28 cellular contexts compared by ENCODE assay signal in the genomic region with DNA sequence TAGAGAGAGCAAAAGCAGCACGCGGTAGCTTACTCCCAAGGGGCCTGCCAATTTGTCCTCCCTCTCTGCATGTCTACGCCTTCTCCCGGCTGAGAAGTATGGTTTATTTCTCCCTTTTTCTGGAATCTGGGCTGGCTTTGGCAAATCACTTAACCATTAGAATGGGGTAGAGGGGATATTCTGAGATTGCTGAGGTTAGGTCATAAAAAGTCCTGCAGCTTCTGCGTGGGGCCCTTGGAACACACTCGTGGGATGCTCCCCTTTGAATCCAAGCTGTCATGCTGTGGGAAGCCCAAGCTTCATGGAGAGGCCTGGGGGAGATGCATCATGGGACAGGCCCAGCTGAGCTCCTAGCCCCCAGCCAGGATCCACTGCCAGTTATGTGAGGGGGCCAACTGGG.
"Had no signal": no experiment of that assay in that cellular context is flagged by ENCODE, and none has a peak within 500 bp of the region (broad histone marks: within the 10 kb centered on the region; RNA-seq: fewer than 3 reads in every experiment).

No MANE protein-coding gene starts in this region.

- H3K27me3 ChIP-seq: stomach, suprapubic skin, testis, thyroid gland, tibial artery, tibial nerve, transverse colon, upper lobe of left lung, upper lobe of right lung, uterus, vagina had no signal

- H3K27me3 Mint-ChIP-seq: stimulated activated memory B cell treated with anti-CD40 and anti-IgM and Interleukin-4, amounts not matched to agents 10 μg/mL and 1 μg/mL and 100 μg/mL, for 72 hours; stimulated activated naive B cell treated with anti-CD40 and anti-IgM and Interleukin-4, amounts not matched to agents 10 μg/mL and 1 μg/mL and 100 μg/mL, for 72 hours; stimulated activated naive CD8-positive, alpha-beta T cell treated with anti-CD3 and anti-CD28 coated beads, Interleukin-15, amount 100 ng/mL, for 72 hours; stimulated activated naive CD8-positive, alpha-beta T cell treated with anti-CD3 and anti-CD28 coated beads, Interleukin-15, Interleukin-2, amounts not matched to agents 100 ng/mL and 50 ng/mL, for 24 hours; type B pancreatic cell had no signal

- FAIRE-seq: urothelium cell line had no signal

- H3K36me3 ChIP-seq: stomach, suprapubic skin, thoracic aorta, thyroid gland, tibial artery, tibial nerve, transverse colon, upper lobe of left lung, upper lobe of right lung, uterus, vagina had no signal

- H3K27ac ChIP-seq: stomach, suprapubic skin, testis, thoracic aorta, thyroid gland, tibial artery, tibial nerve, transverse colon, upper lobe of left lung, upper lobe of right lung, uterus, vagina had no signal

- H3K9me3 ChIP-seq: suprapubic skin, testis, thoracic aorta, thyroid gland, tibial artery, tibial nerve, transverse colon, upper lobe of left lung, upper lobe of right lung, uterus had no signal

- H3K4me1 ChIP-seq: thyroid gland, tibial artery, upper lobe of left lung, upper lobe of right lung, uterus, vagina had no signal

- H3K4me3 Mint-ChIP-seq: stimulated activated effector memory CD8-positive, alpha-beta T cell treated with anti-CD3 and anti-CD28 coated beads, Interleukin-12 subunit alpha, Interleukin-12 subunit beta, amount 100 ng/mL, for 72 hours; stimulated activated memory B cell treated with anti-CD40 and anti-IgM and Interleukin-4, amounts not matched to agents 10 μg/mL and 1 μg/mL and 100 μg/mL, for 72 hours; stimulated activated naive B cell treated with anti-CD40 and anti-IgM and Interleukin-4, amounts not matched to agents 10 μg/mL and 1 μg/mL and 100 μg/mL, for 72 hours; stimulated activated naive CD8-positive, alpha-beta T cell treated with anti-CD3 and anti-CD28 coated beads, Interleukin-15, amount 100 ng/mL, for 72 hours; stimulated activated naive CD8-positive, alpha-beta T cell treated with anti-CD3 and anti-CD28 coated beads, Interleukin-15, Interleukin-2, amounts not matched to agents 100 ng/mL and 50 ng/mL, for 24 hours; type B pancreatic cell had no signal

- H3K4me3 ChIP-seq: stomach, suprapubic skin, testis, thoracic aorta, thyroid gland, tibial artery, tibial nerve, transverse colon, upper lobe of left lung, upper lobe of right lung, uterus, vagina had no signal

- ATAC-seq: stimulated activated effector memory CD8-positive, alpha-beta T cell treated with anti-CD3 and anti-CD28 coated beads, Interleukin-12 subunit alpha, Interleukin-12 subunit beta, amount 100 ng/mL, for 72 hours; stimulated activated memory B cell treated with anti-CD40 and anti-IgM and Interleukin-4, amounts not matched to agents 10 μg/mL and 1 μg/mL and 100 μg/mL, for 72 hours; stimulated activated naive B cell treated with anti-CD40 and anti-IgM and Interleukin-4, amounts not matched to agents 10 μg/mL and 1 μg/mL and 100 μg/mL, for 72 hours; stimulated activated naive CD8-positive, alpha-beta T cell treated with anti-CD3 and anti-CD28 coated beads, Interleukin-15, amount 100 ng/mL, for 72 hours; stimulated activated naive CD8-positive, alpha-beta T cell treated with anti-CD3 and anti-CD28 coated beads, Interleukin-15, Interleukin-2, amounts not matched to agents 100 U/mL and 50 U/mL, for 24 hours; upper lobe of right lung had no signal

- H3K9me3 Mint-ChIP-seq: stimulated activated effector memory CD8-positive, alpha-beta T cell treated with anti-CD3 and anti-CD28 coated beads, Interleukin-12 subunit alpha, Interleukin-12 subunit beta, amount 100 ng/mL, for 72 hours; stimulated activated naive CD8-positive, alpha-beta T cell treated with anti-CD3 and anti-CD28 coated beads, Interleukin-15, amount 100 ng/mL, for 72 hours; stimulated activated naive CD8-positive, alpha-beta T cell treated with anti-CD3 and anti-CD28 coated beads, Interleukin-15, Interleukin-2, amounts not matched to agents 100 ng/mL and 50 ng/mL, for 24 hours; type B pancreatic cell had no signal

- H3K27ac Mint-ChIP-seq: stimulated activated effector memory CD8-positive, alpha-beta T cell treated with anti-CD3 and anti-CD28 coated beads, Interleukin-12 subunit alpha, Interleukin-12 subunit beta, amount 100 ng/mL, for 72 hours; stimulated activated memory B cell treated with anti-CD40 and anti-IgM and Interleukin-4, amounts not matched to agents 10 μg/mL and 1 μg/mL and 100 μg/mL, for 72 hours; stimulated activated naive B cell treated with anti-CD40 and anti-IgM and Interleukin-4, amounts not matched to agents 10 μg/mL and 1 μg/mL and 100 μg/mL, for 72 hours; stimulated activated naive CD8-positive, alpha-beta T cell treated with anti-CD3 and anti-CD28 coated beads, Interleukin-15, amount 100 ng/mL, for 72 hours; stimulated activated naive CD8-positive, alpha-beta T cell treated with anti-CD3 and anti-CD28 coated beads, Interleukin-15, Interleukin-2, amounts not matched to agents 100 ng/mL and 50 ng/mL, for 24 hours; type B pancreatic cell had no signal

- H3K4me1 Mint-ChIP-seq: stimulated activated effector memory CD8-positive, alpha-beta T cell treated with anti-CD3 and anti-CD28 coated beads, Interleukin-12 subunit alpha, Interleukin-12 subunit beta, amount 100 ng/mL, for 72 hours; stimulated activated memory B cell treated with anti-CD40 and anti-IgM and Interleukin-4, amounts not matched to agents 10 μg/mL and 1 μg/mL and 100 μg/mL, for 72 hours; stimulated activated naive B cell treated with anti-CD40 and anti-IgM and Interleukin-4, amounts not matched to agents 10 μg/mL and 1 μg/mL and 100 μg/mL, for 72 hours; stimulated activated naive CD8-positive, alpha-beta T cell treated with anti-CD3 and anti-CD28 coated beads, Interleukin-15, amount 100 ng/mL, for 72 hours had no signal

- H3K36me3 Mint-ChIP-seq: stimulated activated effector memory CD8-positive, alpha-beta T cell treated with anti-CD3 and anti-CD28 coated beads, Interleukin-12 subunit alpha, Interleukin-12 subunit beta, amount 100 ng/mL, for 72 hours; stimulated activated memory B cell treated with anti-CD40 and anti-IgM and Interleukin-4, amounts not matched to agents 10 μg/mL and 1 μg/mL and 100 μg/mL, for 72 hours; type B pancreatic cell had no signal

- DNase-seq: stimulated activated CD4-positive, alpha-beta T cell treated with anti-CD3 and anti-CD28 coated beads, Interleukin-2, amount 100 ng/mL, for 48 hours; stimulated activated CD4-positive, alpha-beta T cell treated with anti-CD3 and anti-CD28 coated beads, Interleukin-4, amount 100 ng/mL, for 1 hour; stimulated activated CD4-positive, alpha-beta T cell treated with anti-CD3 and anti-CD28 coated beads, Interleukin-4, amount 100 ng/mL, for 24 hours; stimulated activated CD4-positive, alpha-beta T cell treated with anti-CD3 and anti-CD28 coated beads, Interleukin-4, amount 100 ng/mL, for 4 hours; stimulated activated CD8-positive, alpha-beta memory T cell treated with anti-CD3 and anti-CD28 coated beads, Interleukin-4, amount 100 ng/mL, for 48 hours; stimulated activated naive B cell treated with anti-CD40 and anti-IgM and Interleukin-4, amounts not matched to agents 10 μg/mL and 1 μg/mL and 100 μg/mL, for 72 hours; stimulated activated naive CD4-positive, alpha-beta T cell; stimulated activated naive CD4-positive, alpha-beta T cell treated with Interleukin-2 at 50 U/mL for 16 hours; stimulated activated naive CD8-positive, alpha-beta T cell treated with anti-CD3 and anti-CD28 coated beads, Interleukin-15, amount 100 ng/mL, for 72 hours; stimulated activated naive CD8-positive, alpha-beta T cell treated with anti-CD3 and anti-CD28 coated beads, Interleukin-15, Interleukin-2, amounts not matched to agents 100 U/mL and 50 U/mL, for 24 hours; stomach; substantia nigra; testis; thyroid gland; tibial artery; transverse colon; upper lobe of left lung; upper lobe of right lung; uterus had no signal
